ENCODE assay signal across 11 cellular contexts in the genomic region with DNA sequence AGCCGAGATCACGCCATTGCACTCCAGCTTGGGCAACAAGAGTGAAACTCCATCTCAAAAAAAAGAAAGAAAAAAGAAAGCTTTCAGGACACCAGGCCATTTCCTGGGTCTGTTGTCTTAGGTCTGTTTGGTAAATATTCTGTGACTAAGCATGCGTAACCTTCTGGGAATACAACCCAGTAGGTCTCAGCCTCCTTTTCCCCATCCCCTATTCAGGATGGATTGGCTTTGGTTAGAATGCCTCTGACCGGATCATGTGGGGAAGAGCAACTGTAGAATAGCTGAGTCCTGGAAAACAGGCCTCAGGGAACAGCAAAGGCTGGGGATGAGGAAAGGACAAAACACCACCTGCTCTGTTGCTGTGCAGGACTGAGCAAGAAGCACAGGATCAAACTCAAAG. TPM values are rescaled to one million over a fixed set of nuclear protein-coding genes. Genes with fewer than 3 reads are reported as not detected.
DNase-seq lines count a peak whose midpoint lies in the region; ATAC-seq and TF ChIP-seq lines count a peak whose summit lies in the region.
"Had no signal": no experiment of that assay in that cellular context is flagged by ENCODE, and none has a peak within 500 bp of the region (broad histone marks: within the 10 kb centered on the region; RNA-seq: fewer than 3 reads in every experiment).

No MANE protein-coding gene starts in this region.

- no peaks in the 10 kb centered on the region for H3K9me3 ChIP-seq in CD8-positive, alpha-beta T cell (ENCODE audit: low read length)
- H3K9me3 ChIP-seq in Karpas-422 (ENCODE audit: low read length) (no peaks in the 10 kb centered on the region), neural progenitor cell (ENCODE audit: low read depth) (no peaks in the 10 kb centered on the region), BE2C (no peaks in the 10 kb centered on the region)
- H3K9me3 ChIP-seq: SJCRH30 had no signal

- intact Hi-C loops in CD8-positive, alpha-beta T cell (cut with DNase I, micrococcal nuclease) = loop anchor here in 1 of 2 experiments (5.0 kb wide), 3 partner anchors 144 to 746 kb away; a partner anchor contains a TSS

- H3K36me3 ChIP-seq in CD8-positive, alpha-beta T cell (ENCODE audit: insufficient read depth, low read length) = no peaks in the 10 kb centered on the region
- H3K36me3 ChIP-seq in Karpas-422 (ENCODE audit: insufficient read depth, low read length) (no peaks in the 10 kb centered on the region), neural progenitor cell (no peaks in the 10 kb centered on the region), BE2C (no peaks in the 10 kb centered on the region)
- H3K36me3 ChIP-seq: SJCRH30 had no signal

- TF ChIP-seq CTCF in CD8-positive, alpha-beta T cell (IDR thresholded peaks at IDR 0.05) = no peak
- no peak for TF ChIP-seq CTCF in chondrocyte (IDR thresholded peaks at IDR 0.05)
- TF ChIP-seq CTCF in neural progenitor cell (IDR thresholded peaks at IDR 0.05) = no peak
- no peak for TF ChIP-seq CTCF in BE2C (IDR thresholded peaks at IDR 0.05; ENCODE audit: low read depth, low read length)

- H3K27ac ChIP-seq in CD8-positive, alpha-beta T cell (ENCODE audit: low read depth, low read length) = no peak overlapping the region
- peak overlapping the region; percentile 89; the same call in 1 of the 2 replicates for H3K27ac ChIP-seq in Karpas-422 (ENCODE audit: low read length)
- H3K27ac ChIP-seq in neural progenitor cell = no peak overlapping the region
- H3K27ac ChIP-seq: SJCRH30 had no signal

- peaks cover 6% of the 10 kb centered on the region for H3K36me3 Mint-ChIP-seq in CD8-positive, alpha-beta T cell
- H3K36me3 Mint-ChIP-seq in chondrocyte (ENCODE audit: low read depth) = peaks cover under 1% of the 10 kb centered on the region
- H3K36me3 Mint-ChIP-seq in neural progenitor cell = peaks cover under 1% of the 10 kb centered on the region

- no peaks in the 10 kb centered on the region for H3K27me3 ChIP-seq in CD8-positive, alpha-beta T cell (ENCODE audit: insufficient read depth, low read length)
- no peaks in the 10 kb centered on the region for H3K27me3 ChIP-seq in Karpas-422 (ENCODE audit: low read length)
- H3K27me3 ChIP-seq in neural progenitor cell = no peaks in the 10 kb centered on the region
- no peaks in the 10 kb centered on the region for H3K27me3 ChIP-seq in BE2C
- H3K27me3 ChIP-seq: SJCRH30 had no signal

- peaks cover 39% of the 10 kb centered on the region for H3K4me1 Mint-ChIP-seq in CD8-positive, alpha-beta T cell (ENCODE audit: low read depth)
- H3K4me1 Mint-ChIP-seq in chondrocyte (ENCODE audit: low read depth) (peaks cover 14% of the 10 kb centered on the region), neural progenitor cell (peaks cover 3% of the 10 kb centered on the region)

- no peak overlapping the region for H2AFZ ChIP-seq in Karpas-422 (ENCODE audit: low read length)
- no peak overlapping the region for H2AFZ ChIP-seq in neural progenitor cell (replicated peaks)

- H3K9ac ChIP-seq in Karpas-422 (ENCODE audit: low read length) = peak overlapping the region; percentile 95
- H3K9ac ChIP-seq in neural progenitor cell = no peak overlapping the region

- peak overlapping the region; percentile 92 for H3K4me2 ChIP-seq in Karpas-422 (ENCODE audit: low read depth, low read length, poor library complexity, severe bottlenecking)
- no peak overlapping the region for H3K4me2 ChIP-seq in neural progenitor cell

- peak overlapping the region; percentile 40 for H3K4me3 Mint-ChIP-seq in CD8-positive, alpha-beta T cell
- H3K4me3 Mint-ChIP-seq in chondrocyte (ENCODE audit: unreplicated experiment) (no peak overlapping the region), neural progenitor cell (peak overlapping the region; percentile 66)

- H3F3A ChIP-seq in neural progenitor cell (ENCODE audit: low read depth) = peaks cover 16% of the 10 kb centered on the region

- H3K4me3 ChIP-seq in CD8-positive, alpha-beta T cell (ENCODE audit: low read depth, low read length) = no peak overlapping the region
- H3K4me3 ChIP-seq in Karpas-422 (ENCODE audit: low read length) (no peak overlapping the region), neural progenitor cell (no peak overlapping the region), BE2C (ENCODE audit: low read depth, low read length) (no peak overlapping the region)

- POLR2A ChIA-PET in CD8-positive, alpha-beta T cell (lab: Charles Lee) = interaction anchor here (0.7 to 3.0 kb wide), 2 partner anchors 19 to 48 kb away, joined by 3 to 9 read pairs; no protein-coding TSS in a partner anchor

- H3K4me1 ChIP-seq in CD8-positive, alpha-beta T cell (ENCODE audit: insufficient read depth, low read length) = peaks cover 18% of the 10 kb centered on the region
- peaks cover 22% of the 10 kb centered on the region for H3K4me1 ChIP-seq in Karpas-422 (ENCODE audit: low read length)
- H3K4me1 ChIP-seq in neural progenitor cell = no peaks in the 10 kb centered on the region
- no peaks in the 10 kb centered on the region for H3K4me1 ChIP-seq in BE2C
- H3K4me1 ChIP-seq: SJCRH30 had no signal

- H3K79me2 ChIP-seq in Karpas-422 (ENCODE audit: low read length) (peaks cover 22% of the 10 kb centered on the region), neural progenitor cell (ENCODE audit: low read depth) (peaks cover 8% of the 10 kb centered on the region)

- ATAC-seq in CD8-positive, alpha-beta T cell = no peak
- no peak for ATAC-seq in HG02884 (IDR thresholded peaks at IDR 0.05; ENCODE audit: unreplicated experiment)

- CTCF ChIA-PET in CD8-positive, alpha-beta T cell (lab: Charles Lee) = no interaction called here

- peak overlapping the region; percentile 99 for H3K27ac Mint-ChIP-seq in CD8-positive, alpha-beta T cell
- H3K27ac Mint-ChIP-seq in chondrocyte (ENCODE audit: unreplicated experiment) (peak overlapping the region; percentile 60), neural progenitor cell (peak overlapping the region; percentile 13)

- no peaks in the 10 kb centered on the region for H3K9me2 ChIP-seq in Karpas-422 (replicated peaks; ENCODE audit: insufficient read depth, low read length)

- no peaks in the 10 kb centered on the region for H3K9me3 Mint-ChIP-seq in CD8-positive, alpha-beta T cell
- H3K9me3 Mint-ChIP-seq in chondrocyte (ENCODE audit: low read depth) (no peaks in the 10 kb centered on the region), neural progenitor cell (no peaks in the 10 kb centered on the region)

- H4K20me1 ChIP-seq in Karpas-422 (ENCODE audit: insufficient read depth, low read depth, low read length) = no peaks in the 10 kb centered on the region
- H4K20me1 ChIP-seq in neural progenitor cell (ENCODE audit: low read depth) = no peaks in the 10 kb centered on the region

- no peaks in the 10 kb centered on the region for H3K27me3 Mint-ChIP-seq in CD8-positive, alpha-beta T cell (ENCODE audit: low read depth)
- H3K27me3 Mint-ChIP-seq in chondrocyte (ENCODE audit: low read depth) = no peaks in the 10 kb centered on the region
- peaks cover 3% of the 10 kb centered on the region for H3K27me3 Mint-ChIP-seq in neural progenitor cell (ENCODE audit: insufficient read depth, low read depth)

- no peak for DNase-seq in CD8-positive, alpha-beta T cell
- no peak for DNase-seq in Karpas-422
- no peak for DNase-seq in chondrocyte (ENCODE audit: low spot score)
- no peak for DNase-seq in neural progenitor cell (ENCODE audit: low spot score)
- DNase-seq in NCI-H2227 treated with DMSO at 0.1 percent for 48 hours (lab: John Stamatoyannopoulos, UW) = no peak
- no peak for DNase-seq in BE2C
- DNase-seq in stimulated activated CD4-positive, alpha-beta T cell treated with anti-CD3 and anti-CD28 coated beads, Interleukin-2, amount 100 ng/mL, for 24 hours = no peak
- DNase-seq: kidney, retina, SJCRH30 had no signal

RNA-seq across cellular contexts. Expression of a gene that starts 1.6 kb away (rescaled TPM):
- total RNA-seq in CD8-positive, alpha-beta T cell = 10 to 100 TPM; 32.4 to 33.5 TPM
- total RNA-seq in Karpas-422 (2014; rRNA removed; shearing (Covaris generic); ENCODE audit: low replicate concordance) = 9.8 and 16.2 TPM in 2 replicates
- 27.1 to 33.7 TPM (median 29.4 TPM) in 3 replicates for total RNA-seq in chondrocyte
- 15.4 and 24.9 TPM in 2 replicates for total RNA-seq in neural progenitor cell (ENCODE audit: low replicate concordance)
- 21.1 TPM for polyA plus RNA-seq in BE2C (2012; ENCODE audit: insufficient read depth, insufficient read length, low read depth)

Comparison
In these comparisons a context has a peak if more than half of its experiments do, and no peak if none do; other contexts are left out.
1. H3K27ac Mint-ChIP-seq: peak in every context shown above with its lines; median percentile 99 in CD8-positive, alpha-beta T cell; 60 in chondrocyte; 13 in neural progenitor cell.